17 cellular contexts compared by ENCODE assay signal in genomic region chr5:125463441-125464092, GRCh38.
A peak's percentile ranks its signal among the peaks of the same experiment; 100 is the strongest.
DNase-seq lines count a peak whose midpoint lies in the region; ATAC-seq and TF ChIP-seq lines count a peak whose summit lies in the region.
"Had no signal": no experiment of that assay in that cellular context is flagged by ENCODE, and none has a peak within 500 bp of the region (broad histone marks: within the 10 kb centered on the region; RNA-seq: fewer than 3 reads in every experiment).

No MANE protein-coding gene starts in this region.

- CTCF ChIA-PET in Calu3 (lab: Charles Lee), result no interaction called here

- H3K27ac Mint-ChIP-seq in brain (peak overlapping the region in 4 of 5 experiments; percentile 15 to 69 (median 36)), type B pancreatic cell (no peak overlapping the region), Calu3 (ENCODE audit: unreplicated experiment) (no peak overlapping the region)
- H3K27ac Mint-ChIP-seq: CD14-positive monocyte, IgD-negative memory B cell had no signal

- no peak overlapping the region for H2AFZ ChIP-seq in GM23248

- intact Hi-C loops in Calu3 (cut with micrococcal nuclease; ENCODE audit: unreplicated experiment), result no loop called here

- H3K4me3 ChIP-seq in GM23248, result no peak overlapping the region
- H3K4me3 ChIP-seq in fibroblast of pulmonary artery (replicated peaks; ENCODE audit: low read depth, low read length), result no peak overlapping the region

- no TSS peak for BruUV-seq in Calu3 (replicated peaks; lab: Mats Ljungman, UMichigan)

- H3K4me1 ChIP-seq in GM23248 (ENCODE audit: insufficient read depth), result no peaks in the 10 kb centered on the region

- H3K79me2 ChIP-seq in GM23248 (ENCODE audit: insufficient read depth), result no peaks in the 10 kb centered on the region

- no peaks in the 10 kb centered on the region for H3K9me2 ChIP-seq in GM23248 (ENCODE audit: insufficient read depth)

- H3K4me2 ChIP-seq in GM23248 (ENCODE audit: unreplicated experiment), result no peak overlapping the region

- H3K36me3 ChIP-seq in GM23248 (ENCODE audit: low read depth), result no peaks in the 10 kb centered on the region

- no peaks in the 10 kb centered on the region for H4K20me1 ChIP-seq in GM23248 (ENCODE audit: insufficient read depth)

- H3K9ac ChIP-seq in GM23248, result no peak overlapping the region

- H3K27ac ChIP-seq in GM23248, result no peak overlapping the region

- WGBS in GM23248 (ENCODE audit: low coverage in 1 of 2, low lambda C conversion rate in 2 of 2, missing lambda C conversion rate in 2 of 2), 2 experiments, result 55 to 65% methylated on average over 3 of the region's 3 CpGs

- peaks cover 5% of the 10 kb centered on the region for H3K27me3 Mint-ChIP-seq in brain
- peaks cover 3% of the 10 kb centered on the region for H3K27me3 Mint-ChIP-seq in type B pancreatic cell
- H3K27me3 Mint-ChIP-seq in Calu3 (ENCODE audit: unreplicated experiment), result no peaks in the 10 kb centered on the region
- H3K27me3 Mint-ChIP-seq: IgD-negative memory B cell had no signal

- H3K4me1 Mint-ChIP-seq in brain (peaks cover 22% of the 10 kb centered on the region), type B pancreatic cell (ENCODE audit: unreplicated experiment) (peaks cover 9% of the 10 kb centered on the region), Calu3 (ENCODE audit: low read depth, unreplicated experiment) (no peaks in the 10 kb centered on the region)
- H3K4me1 Mint-ChIP-seq: CD14-positive monocyte had no signal

- TF ChIP-seq CTCF in brain (conservative IDR thresholded peaks at IDR 0.05) (no peak), fibroblast of pulmonary artery (IDR thresholded peaks at IDR 0.05; ENCODE audit: low read length, missing control alignments) (no peak), type B pancreatic cell (conservative IDR thresholded peaks at IDR 0.05) (no peak), Calu3 (IDR thresholded peaks at IDR 0.05; ENCODE audit: unreplicated experiment) (no peak)

- ATAC-seq in GM18907 (IDR thresholded peaks at IDR 0.05; ENCODE audit: unreplicated experiment), result no peak

- peaks cover 11% of the 10 kb centered on the region; the same call in 1 of the 2 replicates for H3K27me3 ChIP-seq in GM23248 (replicated peaks; ENCODE audit: insufficient read depth)

- H3K9me3 ChIP-seq in GM23248 (ENCODE audit: low read depth), result no peaks in the 10 kb centered on the region

- in situ Hi-C loops in GM23248 (cut with MboI), result no loop called here

- H3K9me3 Mint-ChIP-seq in brain, result peaks cover 0 to 20% (median 9%) of the 10 kb centered on the region in 5 experiments
- peaks cover 5% of the 10 kb centered on the region for H3K9me3 Mint-ChIP-seq in type B pancreatic cell
- peaks cover 7% of the 10 kb centered on the region for H3K9me3 Mint-ChIP-seq in Calu3 (ENCODE audit: low read depth, unreplicated experiment)
- H3K9me3 Mint-ChIP-seq: IgD-negative memory B cell had no signal

- H3K36me3 Mint-ChIP-seq in brain (no peaks in the 10 kb centered on the region), type B pancreatic cell (no peaks in the 10 kb centered on the region), Calu3 (ENCODE audit: insufficient read depth, unreplicated experiment) (no peaks in the 10 kb centered on the region)
- H3K36me3 Mint-ChIP-seq: CD14-positive monocyte had no signal

- peak; percentile 2 for DNase-seq in GM23248
- peak; percentile 32 for DNase-seq in NCI-H226
- DNase-seq in fibroblast of pulmonary artery (ENCODE audit: low read depth), result peak; percentile 75
- no peak for DNase-seq in type B pancreatic cell (ENCODE audit: extremely low spot score, unreplicated experiment)
- DNase-seq in D341Med (ENCODE audit: low spot score), result no peak
- no peak for DNase-seq in Calu3
- DNase-seq: ACHN, AML-193, DMS53, Kasumi-1, NCI-H1417, NCI-H187 treated with DMSO at 0.1 percent for 48 hours, NCI-H82 had no signal

- H3K4me3 Mint-ChIP-seq in brain, result no peak overlapping the region
- no peak overlapping the region for H3K4me3 Mint-ChIP-seq in type B pancreatic cell
- H3K4me3 Mint-ChIP-seq in Calu3 (ENCODE audit: low read depth, unreplicated experiment), result no peak overlapping the region
- H3K4me3 Mint-ChIP-seq: CD14-positive monocyte, IgD-negative memory B cell had no signal

- H3F3A ChIP-seq in GM23248 (ENCODE audit: insufficient read depth), result no peaks in the 10 kb centered on the region

Comparison
In these comparisons a context has a peak if more than half of its experiments do, and no peak if none do; other contexts are left out.
1. DNase-seq: peak in GM23248 (single experiment), NCI-H226 (single experiment) and fibroblast of pulmonary artery (single experiment); none in type B pancreatic cell (single experiment), D341Med (single experiment) and Calu3 (single experiment).
2. H3K27ac Mint-ChIP-seq: peak in brain (4 of 5); none in type B pancreatic cell (single experiment) and Calu3 (single experiment).